ENCODE assay signal across 8 cellular contexts in genomic region chr11:6682591-6682935, GRCh38. TPM values are rescaled to one million over a fixed set of nuclear protein-coding genes. Genes with fewer than 3 reads are reported as not detected.
DNase-seq lines count a peak whose midpoint lies in the region; ATAC-seq and TF ChIP-seq lines count a peak whose summit lies in the region.

No MANE protein-coding gene starts in this region.

- H3K36me3 Mint-ChIP-seq in CD8-positive, alpha-beta T cell = peaks cover 35% of the 10 kb centered on the region
- H3K36me3 Mint-ChIP-seq in activated CD8-positive, alpha-beta T cell treated with anti-CD3 and anti-CD28 coated beads, Interleukin-2, amount 10 ng/mL, durations not matched to agents 7 days and 5 days (ENCODE audit: low read depth) = peaks cover 40% of the 10 kb centered on the region
- peaks cover 57% of the 10 kb centered on the region for H3K36me3 Mint-ChIP-seq in stimulated activated effector memory CD8-positive, alpha-beta T cell treated with anti-CD3 and anti-CD28 coated beads, Interleukin-12 subunit alpha, Interleukin-12 subunit beta, amount 100 ng/mL, for 72 hours

- no peak for TF ChIP-seq CTCF in CD8-positive, alpha-beta T cell (IDR thresholded peaks at IDR 0.05)

- CTCF ChIA-PET in CD8-positive, alpha-beta T cell (lab: Charles Lee) = interaction anchor here (0.6 to 4.5 kb wide), 30 partner anchors 9 to 329 kb away, joined by 3 to 67 read pairs (median 7); partner anchors contain the start of genes ARFIP2, ILK, TAF10 and TIMM10B
- CTCF ChIA-PET in activated CD8-positive, alpha-beta T cell treated with anti-CD3 and anti-CD28 coated beads, Interleukin-2, amount 10 ng/mL, durations not matched to agents 7 days and 5 days (lab: Charles Lee) = interaction anchor here (0.7 to 5.5 kb wide), 36 partner anchors 10 to 304 kb away, joined by 3 to 93 read pairs (median 6); partner anchors contain the start of genes HPX, ILK, RRP8 and TAF10

- H3K4me3 ChIP-seq in CD8-positive, alpha-beta T cell (ENCODE audit: low read depth, low read length) = peak overlapping the region; percentile 94
- peak overlapping the region; percentile 77 for H3K4me3 ChIP-seq in iPS DF 6.9 (ENCODE audit: low read length)

- intact Hi-C loops in CD8-positive, alpha-beta T cell (cut with DNase I, micrococcal nuclease) = loop anchor here (2.0 to 10.0 kb wide), 8 partner anchors 16 to 2002 kb away; partner anchors contain the start of genes ARFIP2 (in 1 of the 2), CNGA4 (in 1 of the 2), FHIP1B (in 1 of the 2) and RPL27A (in 1 of the 2)

- no CpG with 5 or more reads among the region's 10 CpGs for WGBS in iPS DF 6.9 (ENCODE audit: insufficient coverage, insufficient read length)

- peaks cover 20% of the 10 kb centered on the region for H3K4me1 ChIP-seq in CD8-positive, alpha-beta T cell (ENCODE audit: insufficient read depth, low read length)
- H3K4me1 ChIP-seq in iPS DF 6.9 (ENCODE audit: control insufficient read depth, insufficient read depth, low read length) = peaks cover 1% of the 10 kb centered on the region; the same call in 1 of the 2 replicates

- no peaks in the 10 kb centered on the region for H3K27me3 Mint-ChIP-seq in CD8-positive, alpha-beta T cell (ENCODE audit: low read depth)
- no peaks in the 10 kb centered on the region for H3K27me3 Mint-ChIP-seq in activated CD8-positive, alpha-beta T cell treated with anti-CD3 and anti-CD28 coated beads, Interleukin-2, amount 10 ng/mL, durations not matched to agents 7 days and 5 days (ENCODE audit: low read depth)

- H3K27me3 ChIP-seq in CD8-positive, alpha-beta T cell (ENCODE audit: insufficient read depth, low read length) = no peaks in the 10 kb centered on the region
- H3K27me3 ChIP-seq in iPS DF 6.9 (ENCODE audit: control insufficient read depth, insufficient read depth, low read length) = no peaks in the 10 kb centered on the region

- H3K27ac ChIP-seq in CD8-positive, alpha-beta T cell (ENCODE audit: low read depth, low read length) = peak overlapping the region; percentile 84
- H3K27ac ChIP-seq in iPS DF 6.9 (ENCODE audit: low read length) = no peak overlapping the region

- no peak for ATAC-seq in CD8-positive, alpha-beta T cell
- peak; percentile 3 for ATAC-seq in HG02610 (IDR thresholded peaks at IDR 0.05; ENCODE audit: unreplicated experiment)
- peak; percentile 1 for ATAC-seq in activated CD8-positive, alpha-beta T cell treated with anti-CD3 and anti-CD28 coated beads, Interleukin-2, amount 10 ng/mL, durations not matched to agents 7 days and 5 days
- peak; percentile 0 for ATAC-seq in stimulated activated effector memory CD8-positive, alpha-beta T cell treated with anti-CD3 and anti-CD28 coated beads, Interleukin-12 subunit alpha, Interleukin-12 subunit beta, amount 100 ng/mL, for 72 hours

- H3K4me3 Mint-ChIP-seq in CD8-positive, alpha-beta T cell = peak overlapping the region; percentile 99
- H3K4me3 Mint-ChIP-seq in activated CD8-positive, alpha-beta T cell treated with anti-CD3 and anti-CD28 coated beads, Interleukin-2, amount 10 ng/mL, durations not matched to agents 7 days and 5 days = peak overlapping the region; percentile 99
- peak overlapping the region; percentile 99 for H3K4me3 Mint-ChIP-seq in stimulated activated effector memory CD8-positive, alpha-beta T cell treated with anti-CD3 and anti-CD28 coated beads, Interleukin-12 subunit alpha, Interleukin-12 subunit beta, amount 100 ng/mL, for 72 hours

- peak overlapping the region; percentile 99 for H3K27ac Mint-ChIP-seq in CD8-positive, alpha-beta T cell
- H3K27ac Mint-ChIP-seq in activated CD8-positive, alpha-beta T cell treated with anti-CD3 and anti-CD28 coated beads, Interleukin-2, amount 10 ng/mL, durations not matched to agents 7 days and 5 days = peak overlapping the region; percentile 97
- peak overlapping the region; percentile 99 for H3K27ac Mint-ChIP-seq in stimulated activated effector memory CD8-positive, alpha-beta T cell treated with anti-CD3 and anti-CD28 coated beads, Interleukin-12 subunit alpha, Interleukin-12 subunit beta, amount 100 ng/mL, for 72 hours

- no peaks in the 10 kb centered on the region for H3K9me3 Mint-ChIP-seq in CD8-positive, alpha-beta T cell
- H3K9me3 Mint-ChIP-seq in activated CD8-positive, alpha-beta T cell treated with anti-CD3 and anti-CD28 coated beads, Interleukin-2, amount 10 ng/mL, durations not matched to agents 7 days and 5 days (ENCODE audit: insufficient read depth) = no peaks in the 10 kb centered on the region
- H3K9me3 Mint-ChIP-seq in stimulated activated effector memory CD8-positive, alpha-beta T cell treated with anti-CD3 and anti-CD28 coated beads, Interleukin-12 subunit alpha, Interleukin-12 subunit beta, amount 100 ng/mL, for 72 hours = no peaks in the 10 kb centered on the region

- H3K36me3 ChIP-seq in CD8-positive, alpha-beta T cell (ENCODE audit: insufficient read depth, low read length) = peaks cover 4% of the 10 kb centered on the region
- H3K36me3 ChIP-seq in iPS DF 6.9 (ENCODE audit: control insufficient read depth, insufficient read depth, low read length) = no peaks in the 10 kb centered on the region; the same call in 1 of the 2 replicates

- no peaks in the 10 kb centered on the region for H3K9me3 ChIP-seq in CD8-positive, alpha-beta T cell (ENCODE audit: low read length)
- no peaks in the 10 kb centered on the region for H3K9me3 ChIP-seq in iPS DF 6.9 (ENCODE audit: control insufficient read depth, insufficient read depth, low read length)

- peaks cover 38% of the 10 kb centered on the region for H3K4me1 Mint-ChIP-seq in CD8-positive, alpha-beta T cell (ENCODE audit: low read depth)
- H3K4me1 Mint-ChIP-seq in activated CD8-positive, alpha-beta T cell treated with anti-CD3 and anti-CD28 coated beads, Interleukin-2, amount 10 ng/mL, durations not matched to agents 7 days and 5 days (ENCODE audit: low read depth) = peaks cover 28% of the 10 kb centered on the region
- peaks cover 44% of the 10 kb centered on the region for H3K4me1 Mint-ChIP-seq in stimulated activated effector memory CD8-positive, alpha-beta T cell treated with anti-CD3 and anti-CD28 coated beads, Interleukin-12 subunit alpha, Interleukin-12 subunit beta, amount 100 ng/mL, for 72 hours

- DNase-seq in CD8-positive, alpha-beta T cell = no peak
- DNase-seq in activated CD8-positive, alpha-beta T cell treated with anti-CD3 and anti-CD28 coated beads, Interleukin-2, amount 10 ng/mL, durations not matched to agents 7 days and 5 days = no peak
- no peak for DNase-seq in iPS DF 6.9 (ENCODE audit: low read depth, low spot score)
- no peak for DNase-seq in stimulated activated effector memory CD8-positive, alpha-beta T cell treated with anti-CD3 and anti-CD28 coated beads, Interleukin-12 subunit alpha, Interleukin-12 subunit beta, amount 100 ng/mL, for 72 hours (ENCODE audit: low spot score in 2 of 2)
- no peak for DNase-seq in HPDE6-E6E7 (ENCODE audit: extremely low spot score)
- no peak for DNase-seq in NK-92 treated with Interleukin-12 subunit alpha and Interleukin-12 subunit beta, amount 100 ng/mL, for 24 hours (lab: John Stamatoyannopoulos, UW)
- no peak for DNase-seq in stimulated activated CD4-positive, alpha-beta T cell treated with anti-CD3 and anti-CD28 coated beads, Interleukin-4, amount 100 ng/mL, for 4 hours

- POLR2A ChIA-PET in CD8-positive, alpha-beta T cell (lab: Charles Lee) = interaction anchor here (0.6 to 5.1 kb wide), 13 partner anchors 11 to 201 kb away, joined by 3 to 97 read pairs (median 7); partner anchors contain the start of genes ARFIP2, ILK, RRP8 and TAF10
- POLR2A ChIA-PET in activated CD8-positive, alpha-beta T cell treated with anti-CD3 and anti-CD28 coated beads, Interleukin-2, amount 10 ng/mL, durations not matched to agents 7 days and 5 days (lab: Charles Lee) = interaction anchor here (0.8 to 3.7 kb wide), 6 partner anchors 51 to 304 kb away, joined by 3 to 27 read pairs (median 6); partner anchors contain the start of gene TPP1

RNA-seq across cellular contexts. Expression of gene MRPL17, which starts 0.6 kb away (rescaled TPM):
- 10 to 100 TPM; 11.2 to 12.0 TPM for total RNA-seq in CD8-positive, alpha-beta T cell
- total RNA-seq in activated CD8-positive, alpha-beta T cell treated with anti-CD3 and anti-CD28 coated beads, Interleukin-2, amount 10 ng/mL, durations not matched to agents 7 days and 5 days = 10 to 100 TPM; 60.6 to 69.2 TPM

RNA-seq across cellular contexts. Expression of gene DCHS1, which starts 27.0 kb away (rescaled TPM):
- 10 to 100 TPM; 11.1 TPM for total RNA-seq in CD8-positive, alpha-beta T cell
- total RNA-seq in activated CD8-positive, alpha-beta T cell treated with anti-CD3 and anti-CD28 coated beads, Interleukin-2, amount 10 ng/mL, durations not matched to agents 7 days and 5 days = under 1 TPM; 0.23 to 0.29 TPM

Comparison
In these comparisons a context has a peak if more than half of its experiments do, and no peak if none do; other contexts are left out.
1. RNA of gene MRPL17, which starts 0.6 kb away (total RNA-seq): 60.6 to 69.2 TPM in activated CD8-positive, alpha-beta T cell treated with anti-CD3 and anti-CD28 coated beads, Interleukin-2, amount 10 ng/mL, durations not matched to agents 7 days and 5 days; 11.2 to 12.0 TPM in CD8-positive, alpha-beta T cell; every median in the first group is over 4 times any median in the second.
2. RNA of gene DCHS1, which starts 27.0 kb away (total RNA-seq): 11.1 TPM in CD8-positive, alpha-beta T cell; 0.23 to 0.29 TPM in activated CD8-positive, alpha-beta T cell treated with anti-CD3 and anti-CD28 coated beads, Interleukin-2, amount 10 ng/mL, durations not matched to agents 7 days and 5 days; every median in the first group is over 4 times any median in the second.
3. Peak in every context shown above with its lines, with median percentiles within 50 percentile points of each other: H3K27ac Mint-ChIP-seq and H3K4me3 Mint-ChIP-seq.